In the genomic region with DNA sequence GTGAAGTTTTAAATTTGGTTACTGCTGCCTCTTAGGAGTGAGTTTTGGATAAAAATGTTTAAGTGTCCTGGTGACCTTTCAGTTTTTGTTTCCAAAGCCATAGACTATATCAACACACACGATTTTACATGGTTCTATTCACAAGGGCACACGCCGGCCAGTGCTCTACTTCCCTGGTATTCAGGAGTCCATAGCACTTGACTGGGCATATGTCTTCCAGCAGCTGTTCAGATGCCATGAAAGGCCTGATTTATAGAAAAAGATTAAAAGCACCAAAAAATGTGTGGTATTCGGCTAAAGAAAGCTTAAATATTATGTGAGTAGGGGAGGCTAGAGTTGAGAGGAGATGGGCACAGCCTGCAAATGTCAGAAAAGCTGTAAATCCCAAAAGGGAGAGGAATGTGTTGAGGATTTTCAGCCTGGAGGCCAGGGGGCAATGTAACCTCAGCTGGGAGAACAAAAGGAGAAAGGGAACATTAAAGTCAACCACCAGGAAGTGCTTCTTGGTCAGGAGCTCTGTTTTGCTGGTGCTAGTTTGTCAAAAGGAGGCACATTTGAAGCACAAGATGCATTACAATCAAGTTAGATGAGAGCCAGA, we compare ENCODE assay signal across 2 cellular contexts.
TF ChIP-seq lines count a peak whose summit lies in the region.

No MANE protein-coding gene starts in this region.

TF ChIP-seq in GM12878, 131 proteins besides CTCF, POLR2A, EP300 and RAD21 (continued from another document):
- TF ChIP-seq ETV6 (conservative IDR thresholded peaks at IDR 0.05 in 1 of 2, IDR thresholded peaks at IDR 0.05 in 1 of 2; ENCODE audit: borderline replicate concordance in 1 of 2, low read depth in 1 of 2): no peak
- no peak for TF ChIP-seq JUNB (IDR thresholded peaks at IDR 0.05)
- no peak for TF ChIP-seq HDAC2 (IDR thresholded peaks at IDR 0.05)
- TF ChIP-seq ZNF207 (IDR thresholded peaks at IDR 0.05; ENCODE audit: borderline replicate concordance): no peak
- no peak for TF ChIP-seq ZNF384 (IDR thresholded peaks at IDR 0.05; ENCODE audit: borderline replicate concordance, low read depth, low read length)
- TF ChIP-seq, protein P1, sequence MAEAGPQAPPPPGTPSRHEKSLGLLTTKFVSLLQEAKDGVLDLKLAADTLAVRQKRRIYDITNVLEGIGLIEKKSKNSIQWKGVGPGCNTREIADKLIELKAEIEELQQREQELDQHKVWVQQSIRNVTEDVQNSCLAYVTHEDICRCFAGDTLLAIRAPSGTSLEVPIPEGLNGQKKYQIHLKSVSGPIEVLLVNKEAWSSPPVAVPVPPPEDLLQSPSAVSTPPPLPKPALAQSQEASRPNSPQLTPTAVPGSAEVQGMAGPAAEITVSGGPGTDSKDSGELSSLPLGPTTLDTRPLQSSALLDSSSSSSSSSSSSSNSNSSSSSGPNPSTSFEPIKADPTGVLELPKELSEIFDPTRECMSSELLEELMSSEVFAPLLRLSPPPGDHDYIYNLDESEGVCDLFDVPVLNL (IDR thresholded peaks at IDR 0.05; ENCODE audit: low read depth, low read length): no peak
- TF ChIP-seq SMC3 (IDR thresholded peaks at IDR 0.05; ENCODE audit: borderline replicate concordance, low read length): no peak
- TF ChIP-seq, protein P2, sequence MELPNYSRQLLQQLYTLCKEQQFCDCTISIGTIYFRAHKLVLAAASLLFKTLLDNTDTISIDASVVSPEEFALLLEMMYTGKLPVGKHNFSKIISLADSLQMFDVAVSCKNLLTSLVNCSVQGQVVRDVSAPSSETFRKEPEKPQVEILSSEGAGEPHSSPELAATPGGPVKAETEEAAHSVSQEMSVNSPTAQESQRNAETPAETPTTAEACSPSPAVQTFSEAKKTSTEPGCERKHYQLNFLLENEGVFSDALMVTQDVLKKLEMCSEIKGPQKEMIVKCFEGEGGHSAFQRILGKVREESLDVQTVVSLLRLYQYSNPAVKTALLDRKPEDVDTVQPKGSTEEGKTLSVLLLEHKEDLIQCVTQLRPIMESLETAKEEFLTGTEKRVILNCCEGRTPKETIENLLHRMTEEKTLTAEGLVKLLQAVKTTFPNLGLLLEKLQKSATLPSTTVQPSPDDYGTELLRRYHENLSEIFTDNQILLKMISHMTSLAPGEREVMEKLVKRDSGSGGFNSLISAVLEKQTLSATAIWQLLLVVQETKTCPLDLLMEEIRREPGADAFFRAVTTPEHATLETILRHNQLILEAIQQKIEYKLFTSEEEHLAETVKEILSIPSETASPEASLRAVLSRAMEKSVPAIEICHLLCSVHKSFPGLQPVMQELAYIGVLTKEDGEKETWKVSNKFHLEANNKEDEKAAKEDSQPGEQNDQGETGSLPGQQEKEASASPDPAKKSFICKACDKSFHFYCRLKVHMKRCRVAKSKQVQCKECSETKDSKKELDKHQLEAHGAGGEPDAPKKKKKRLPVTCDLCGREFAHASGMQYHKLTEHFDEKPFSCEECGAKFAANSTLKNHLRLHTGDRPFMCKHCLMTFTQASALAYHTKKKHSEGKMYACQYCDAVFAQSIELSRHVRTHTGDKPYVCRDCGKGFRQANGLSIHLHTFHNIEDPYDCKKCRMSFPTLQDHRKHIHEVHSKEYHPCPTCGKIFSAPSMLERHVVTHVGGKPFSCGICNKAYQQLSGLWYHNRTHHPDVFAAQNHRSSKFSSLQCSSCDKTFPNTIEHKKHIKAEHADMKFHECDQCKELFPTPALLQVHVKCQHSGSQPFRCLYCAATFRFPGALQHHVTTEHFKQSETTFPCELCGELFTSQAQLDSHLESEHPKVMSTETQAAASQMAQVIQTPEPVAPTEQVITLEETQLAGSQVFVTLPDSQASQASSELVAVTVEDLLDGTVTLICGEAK (IDR thresholded peaks at IDR 0.05; ENCODE audit: borderline replicate concordance): no peak
- no peak for TF ChIP-seq MYC (IDR thresholded peaks at IDR 0.05; ENCODE audit: insufficient read depth, insufficient read length, insufficient replicate concordance, low read length, severe bottlenecking)
- TF ChIP-seq, protein P3, sequence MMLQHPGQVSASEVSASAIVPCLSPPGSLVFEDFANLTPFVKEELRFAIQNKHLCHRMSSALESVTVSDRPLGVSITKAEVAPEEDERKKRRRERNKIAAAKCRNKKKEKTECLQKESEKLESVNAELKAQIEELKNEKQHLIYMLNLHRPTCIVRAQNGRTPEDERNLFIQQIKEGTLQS (IDR thresholded peaks at IDR 0.05; ENCODE audit: borderline replicate concordance, extremely low read depth, low read depth, low read length): no peak
- no peak for TF ChIP-seq NRF1 (conservative IDR thresholded peaks at IDR 0.05; ENCODE audit: low read depth, low read length)
- TF ChIP-seq GATAD2B (conservative IDR thresholded peaks at IDR 0.05; ENCODE audit: low read depth): no peak
TF ChIP-seq in GM12878: peak in this region for 0.

TF ChIP-seq in liver, 16 proteins besides CTCF, POLR2A, EP300 and RAD21 (continued from another document):
- TF ChIP-seq, protein P4, sequence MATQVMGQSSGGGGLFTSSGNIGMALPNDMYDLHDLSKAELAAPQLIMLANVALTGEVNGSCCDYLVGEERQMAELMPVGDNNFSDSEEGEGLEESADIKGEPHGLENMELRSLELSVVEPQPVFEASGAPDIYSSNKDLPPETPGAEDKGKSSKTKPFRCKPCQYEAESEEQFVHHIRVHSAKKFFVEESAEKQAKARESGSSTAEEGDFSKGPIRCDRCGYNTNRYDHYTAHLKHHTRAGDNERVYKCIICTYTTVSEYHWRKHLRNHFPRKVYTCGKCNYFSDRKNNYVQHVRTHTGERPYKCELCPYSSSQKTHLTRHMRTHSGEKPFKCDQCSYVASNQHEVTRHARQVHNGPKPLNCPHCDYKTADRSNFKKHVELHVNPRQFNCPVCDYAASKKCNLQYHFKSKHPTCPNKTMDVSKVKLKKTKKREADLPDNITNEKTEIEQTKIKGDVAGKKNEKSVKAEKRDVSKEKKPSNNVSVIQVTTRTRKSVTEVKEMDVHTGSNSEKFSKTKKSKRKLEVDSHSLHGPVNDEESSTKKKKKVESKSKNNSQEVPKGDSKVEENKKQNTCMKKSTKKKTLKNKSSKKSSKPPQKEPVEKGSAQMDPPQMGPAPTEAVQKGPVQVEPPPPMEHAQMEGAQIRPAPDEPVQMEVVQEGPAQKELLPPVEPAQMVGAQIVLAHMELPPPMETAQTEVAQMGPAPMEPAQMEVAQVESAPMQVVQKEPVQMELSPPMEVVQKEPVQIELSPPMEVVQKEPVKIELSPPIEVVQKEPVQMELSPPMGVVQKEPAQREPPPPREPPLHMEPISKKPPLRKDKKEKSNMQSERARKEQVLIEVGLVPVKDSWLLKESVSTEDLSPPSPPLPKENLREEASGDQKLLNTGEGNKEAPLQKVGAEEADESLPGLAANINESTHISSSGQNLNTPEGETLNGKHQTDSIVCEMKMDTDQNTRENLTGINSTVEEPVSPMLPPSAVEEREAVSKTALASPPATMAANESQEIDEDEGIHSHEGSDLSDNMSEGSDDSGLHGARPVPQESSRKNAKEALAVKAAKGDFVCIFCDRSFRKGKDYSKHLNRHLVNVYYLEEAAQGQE (IDR thresholded peaks at IDR 0.05): no peak
- TF ChIP-seq HNF4A (conservative IDR thresholded peaks at IDR 0.05) (no peak), NR2F2 (IDR thresholded peaks at IDR 0.05) (no peak), TAF1 (conservative IDR thresholded peaks at IDR 0.05) (no peak), GABPA (IDR thresholded peaks at IDR 0.05 in 1 of 2, conservative IDR thresholded peaks at IDR 0.05 in 1 of 2) (no peak), YY1 (IDR thresholded peaks at IDR 0.05) (no peak)
- TF ChIP-seq, protein P3 (IDR thresholded peaks at IDR 0.05): no peak
